In the genomic region with DNA sequence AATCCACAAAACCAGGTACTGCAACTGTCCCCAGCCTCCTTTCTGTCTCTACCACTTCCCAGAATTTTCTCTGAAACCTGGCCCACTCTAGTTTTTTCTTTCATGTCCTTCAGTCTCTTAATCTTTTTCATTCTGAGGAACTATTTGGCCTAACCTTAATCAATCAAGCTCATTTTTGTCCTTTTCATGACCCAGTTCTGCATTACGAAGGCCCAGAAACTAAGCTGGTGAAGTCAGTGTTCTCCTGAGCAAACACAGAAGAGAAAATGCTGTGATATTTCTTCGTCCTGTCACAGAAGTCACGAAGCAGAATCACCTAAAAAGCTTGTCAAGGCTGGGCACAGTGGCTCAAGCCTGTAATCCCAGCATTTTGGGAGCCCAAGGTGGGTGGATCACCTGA, we compare ENCODE assay signal across 9 cellular contexts.
"Had no signal": no experiment of that assay in that cellular context is flagged by ENCODE, and none has a peak within 500 bp of the region (broad histone marks: within the 10 kb centered on the region; RNA-seq: fewer than 3 reads in every experiment).

No MANE protein-coding gene starts in this region.

- H2AFZ ChIP-seq: GM23248 had no signal

- H3K27me3 Mint-ChIP-seq: IgD-negative memory B cell had no signal

- H3K4me1 ChIP-seq: HAP-1 had no signal

- H3K9me3 ChIP-seq: HAP-1 had no signal

- DNase-seq: GM23248, GOT3, H7, HFFc6 had no signal

- H3K4me3 ChIP-seq: GM23248, HAP-1 had no signal

- H3K27ac Mint-ChIP-seq: HFFc6, IgD-negative memory B cell had no signal

- H3K36me3 Mint-ChIP-seq: IgD-negative memory B cell had no signal

- ATAC-seq: HCT116, HepG2 had no signal

- H3K9ac ChIP-seq: GM23248 had no signal

- H3K27ac ChIP-seq: GM23248, HL-60 had no signal

- H3K4me3 Mint-ChIP-seq: HFFc6, IgD-negative memory B cell had no signal

- FAIRE-seq: HepG2 had no signal

- H3K36me3 ChIP-seq: HAP-1 had no signal
